In the genomic region with DNA sequence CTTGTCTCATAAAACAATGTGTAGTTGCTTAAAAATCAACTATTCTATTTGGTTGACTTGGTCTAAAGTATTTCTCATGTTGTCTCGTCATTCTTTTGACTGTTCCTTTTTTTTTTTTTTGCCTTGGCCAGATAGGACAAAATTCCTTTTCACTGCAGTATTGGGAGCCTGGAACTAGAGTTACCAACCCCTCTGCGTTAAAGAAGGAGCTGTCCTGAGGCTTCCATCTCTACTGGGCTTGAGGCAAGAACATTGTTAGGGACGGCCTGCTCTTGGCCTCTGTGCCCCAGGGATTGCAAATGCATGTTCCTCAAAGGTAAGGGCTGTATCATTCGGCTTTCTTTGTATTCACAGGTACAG, we compare ENCODE assay signal across 24 cellular contexts. TPM values are rescaled to one million over a fixed set of nuclear protein-coding genes. Genes with fewer than 3 reads are reported as not detected.
DNase-seq lines count a peak whose midpoint lies in the region; ATAC-seq and TF ChIP-seq lines count a peak whose summit lies in the region.
"Had no signal": no experiment of that assay in that cellular context is flagged by ENCODE, and none has a peak within 500 bp of the region (broad histone marks: within the 10 kb centered on the region; RNA-seq: fewer than 3 reads in every experiment).

No MANE protein-coding gene starts in this region.

- no peaks in the 10 kb centered on the region for H3K36me3 ChIP-seq in NT2/D1 (ENCODE audit: insufficient read depth, insufficient read length, low read length)
- H3K36me3 ChIP-seq: adrenal gland, brain microvascular endothelial cell, esophagus squamous epithelium had no signal

- H3K27me3 ChIP-seq in NT2/D1 (ENCODE audit: insufficient read depth, insufficient read length): peaks cover 9% of the 10 kb centered on the region
- H3K27me3 ChIP-seq: adrenal gland, brain microvascular endothelial cell, hepatocyte, testis had no signal

- CTCF ChIA-PET in activated CD8-positive, alpha-beta T cell treated with anti-CD3 and anti-CD28 coated beads for 36 hours (lab: Charles Lee): interaction anchor here (0.7 to 6.4 kb wide), 45 partner anchors 8 to 281 kb away, joined by 3 to 66 read pairs (median 5); a partner anchor contains a TSS
- CTCF ChIA-PET in activated CD8-positive, alpha-beta T cell treated with anti-CD3 and anti-CD28 coated beads, Interleukin-2, amount 10 ng/mL, durations not matched to agents 7 days and 5 days (lab: Charles Lee): interaction anchor here (0.6 to 5.1 kb wide), 42 partner anchors 9 to 411 kb away, joined by 3 to 59 read pairs (median 4); a partner anchor contains a TSS

- no peak overlapping the region for H3K4me3 Mint-ChIP-seq in activated CD8-positive, alpha-beta T cell treated with anti-CD3 and anti-CD28 coated beads for 36 hours
- H3K4me3 Mint-ChIP-seq in activated CD8-positive, alpha-beta T cell treated with anti-CD3 and anti-CD28 coated beads, Interleukin-2, amount 10 ng/mL, durations not matched to agents 7 days and 5 days: no peak overlapping the region
- H3K4me3 Mint-ChIP-seq in brain (peak overlapping the region; percentile 53 to 81 (median 76)), progenitor cell of endocrine pancreas (ENCODE audit: low read depth) (no peak overlapping the region)
- H3K4me3 Mint-ChIP-seq: CD8-positive, alpha-beta memory T cell had no signal

- peaks cover 4% of the 10 kb centered on the region for H3K4me1 ChIP-seq in NT2/D1 (ENCODE audit: insufficient read depth, insufficient read length)

- no peaks in the 10 kb centered on the region for H3K9me3 Mint-ChIP-seq in activated CD8-positive, alpha-beta T cell treated with anti-CD3 and anti-CD28 coated beads for 36 hours
- H3K9me3 Mint-ChIP-seq in activated CD8-positive, alpha-beta T cell treated with anti-CD3 and anti-CD28 coated beads, Interleukin-2, amount 10 ng/mL, durations not matched to agents 7 days and 5 days (ENCODE audit: insufficient read depth): no peaks in the 10 kb centered on the region
- no peaks in the 10 kb centered on the region for H3K9me3 Mint-ChIP-seq in brain
- no peaks in the 10 kb centered on the region for H3K9me3 Mint-ChIP-seq in progenitor cell of endocrine pancreas (ENCODE audit: low read depth)
- H3K9me3 Mint-ChIP-seq: CD8-positive, alpha-beta memory T cell; endodermal cell had no signal

- H3K4me1 Mint-ChIP-seq in activated CD8-positive, alpha-beta T cell treated with anti-CD3 and anti-CD28 coated beads for 36 hours (ENCODE audit: low read depth): peaks cover 8% of the 10 kb centered on the region
- H3K4me1 Mint-ChIP-seq in activated CD8-positive, alpha-beta T cell treated with anti-CD3 and anti-CD28 coated beads, Interleukin-2, amount 10 ng/mL, durations not matched to agents 7 days and 5 days (ENCODE audit: low read depth): peaks cover 17% of the 10 kb centered on the region
- H3K4me1 Mint-ChIP-seq in brain (peaks cover 30% of the 10 kb centered on the region), progenitor cell of endocrine pancreas (ENCODE audit: low read depth) (peaks cover 8% of the 10 kb centered on the region)

- peak; percentile 16 for ATAC-seq in activated CD8-positive, alpha-beta T cell treated with anti-CD3 and anti-CD28 coated beads for 36 hours
- ATAC-seq in activated CD8-positive, alpha-beta T cell treated with anti-CD3 and anti-CD28 coated beads, Interleukin-2, amount 10 ng/mL, durations not matched to agents 7 days and 5 days: no peak

- H3K36me3 Mint-ChIP-seq in activated CD8-positive, alpha-beta T cell treated with anti-CD3 and anti-CD28 coated beads for 36 hours (ENCODE audit: low read depth): peaks cover 18% of the 10 kb centered on the region
- peaks cover 18% of the 10 kb centered on the region for H3K36me3 Mint-ChIP-seq in activated CD8-positive, alpha-beta T cell treated with anti-CD3 and anti-CD28 coated beads, Interleukin-2, amount 10 ng/mL, durations not matched to agents 7 days and 5 days (ENCODE audit: low read depth)
- H3K36me3 Mint-ChIP-seq in brain: peaks cover 5% of the 10 kb centered on the region
- H3K36me3 Mint-ChIP-seq in progenitor cell of endocrine pancreas (ENCODE audit: insufficient read depth): peaks cover 6% of the 10 kb centered on the region

- no peak for DNase-seq in activated CD8-positive, alpha-beta T cell treated with anti-CD3 and anti-CD28 coated beads for 36 hours
- no peak for DNase-seq in activated CD8-positive, alpha-beta T cell treated with anti-CD3 and anti-CD28 coated beads, Interleukin-2, amount 10 ng/mL, durations not matched to agents 7 days and 5 days
- DNase-seq in NT2/D1 (ENCODE audit: low read depth, low spot score) (no peak), progenitor cell of endocrine pancreas (ENCODE audit: low spot score, unreplicated experiment) (no peak), MV-4-11 (lab: John Stamatoyannopoulos, UW) (no peak)
- no peak for DNase-seq in stimulated activated naive CD4-positive, alpha-beta T cell (lab: John Stamatoyannopoulos, UW)
- DNase-seq in central memory CD4-positive, alpha-beta T cell: no peak
- DNase-seq: esophagus squamous epithelium, NCI-H1048 had no signal

- TF ChIP-seq CTCF in activated CD8-positive, alpha-beta T cell treated with anti-CD3 and anti-CD28 coated beads for 36 hours (IDR thresholded peaks at IDR 0.05): no peak
- TF ChIP-seq CTCF in brain (conservative IDR thresholded peaks at IDR 0.05): no peak
- TF ChIP-seq CTCF in progenitor cell of endocrine pancreas (IDR thresholded peaks at IDR 0.05; ENCODE audit: unreplicated experiment): no peak

- intact Hi-C loops in activated CD8-positive, alpha-beta T cell treated with anti-CD3 and anti-CD28 coated beads for 36 hours (cut with micrococcal nuclease): loop anchor here (2.0 kb wide), 2 partner anchors 37 to 93 kb away; no protein-coding TSS in a partner anchor

- no peak overlapping the region for H3K4me3 ChIP-seq in NT2/D1 (ENCODE audit: insufficient read length, low read depth)
- H3K4me3 ChIP-seq: adrenal gland, hepatocyte had no signal

- no peak overlapping the region for H3K27ac Mint-ChIP-seq in activated CD8-positive, alpha-beta T cell treated with anti-CD3 and anti-CD28 coated beads for 36 hours
- H3K27ac Mint-ChIP-seq in activated CD8-positive, alpha-beta T cell treated with anti-CD3 and anti-CD28 coated beads, Interleukin-2, amount 10 ng/mL, durations not matched to agents 7 days and 5 days: no peak overlapping the region
- H3K27ac Mint-ChIP-seq in brain (peak overlapping the region; percentile 72 to 94 (median 82)), progenitor cell of endocrine pancreas (peak overlapping the region; percentile 70)

- no peaks in the 10 kb centered on the region for H3K9me3 ChIP-seq in NT2/D1 (ENCODE audit: insufficient read depth, low read length)
- H3K9me3 ChIP-seq: adrenal gland, esophagus squamous epithelium, testis had no signal

- H3K27me3 Mint-ChIP-seq in activated CD8-positive, alpha-beta T cell treated with anti-CD3 and anti-CD28 coated beads for 36 hours: no peaks in the 10 kb centered on the region
- H3K27me3 Mint-ChIP-seq in activated CD8-positive, alpha-beta T cell treated with anti-CD3 and anti-CD28 coated beads, Interleukin-2, amount 10 ng/mL, durations not matched to agents 7 days and 5 days (ENCODE audit: low read depth): no peaks in the 10 kb centered on the region
- H3K27me3 Mint-ChIP-seq in brain (no peaks in the 10 kb centered on the region), progenitor cell of endocrine pancreas (peaks cover 3% of the 10 kb centered on the region)
- H3K27me3 Mint-ChIP-seq: CD8-positive, alpha-beta memory T cell had no signal

- POLR2A ChIA-PET in activated CD8-positive, alpha-beta T cell treated with anti-CD3 and anti-CD28 coated beads for 36 hours (lab: Charles Lee): no interaction called here
- POLR2A ChIA-PET in activated CD8-positive, alpha-beta T cell treated with anti-CD3 and anti-CD28 coated beads, Interleukin-2, amount 10 ng/mL, durations not matched to agents 7 days and 5 days (lab: Charles Lee): no interaction called here

- peak overlapping the region; percentile 27 for H3K9ac ChIP-seq in NT2/D1 (ENCODE audit: insufficient read length, low read depth)

RNA-seq across cellular contexts. Expression of a gene that starts 1.4 kb away (rescaled TPM):
- 1 to 10 TPM; 7.5 to 7.8 TPM for total RNA-seq in activated CD8-positive, alpha-beta T cell treated with anti-CD3 and anti-CD28 coated beads for 36 hours
- 10 to 100 TPM; 10.8 to 11.1 TPM for total RNA-seq in activated CD8-positive, alpha-beta T cell treated with anti-CD3 and anti-CD28 coated beads, Interleukin-2, amount 10 ng/mL, durations not matched to agents 7 days and 5 days
- polyA plus RNA-seq in brain (ENCODE audit: insufficient read depth, low read depth, low replicate concordance): 6.0 TPM
- 17.0 and 23.4 TPM in 2 replicates for total RNA-seq in progenitor cell of endocrine pancreas

RNA-seq across cellular contexts. Expression of a gene that starts 22.1 kb away (rescaled TPM):
- 1 to 10 TPM in 1 of 2 experiments, under 1 TPM in 1; 0.63 to 1.1 TPM for total RNA-seq in activated CD8-positive, alpha-beta T cell treated with anti-CD3 and anti-CD28 coated beads for 36 hours
- 1 to 10 TPM; 1.3 to 1.5 TPM for total RNA-seq in activated CD8-positive, alpha-beta T cell treated with anti-CD3 and anti-CD28 coated beads, Interleukin-2, amount 10 ng/mL, durations not matched to agents 7 days and 5 days
- 3.3 TPM for polyA plus RNA-seq in brain (ENCODE audit: insufficient read depth, low read depth, low replicate concordance)
- 2.9 and 3.2 TPM in 2 replicates for total RNA-seq in progenitor cell of endocrine pancreas
- total RNA-seq: esophagus squamous epithelium, smooth muscle cell had no signal

RNA-seq across cellular contexts. Expression of a gene that starts 24.8 kb away (rescaled TPM):
- 10 to 100 TPM; 53.4 to 62.7 TPM for total RNA-seq in activated CD8-positive, alpha-beta T cell treated with anti-CD3 and anti-CD28 coated beads for 36 hours
- 10 to 100 TPM; 74.7 to 76.8 TPM for total RNA-seq in activated CD8-positive, alpha-beta T cell treated with anti-CD3 and anti-CD28 coated beads, Interleukin-2, amount 10 ng/mL, durations not matched to agents 7 days and 5 days
- 172 TPM for polyA plus RNA-seq in brain (ENCODE audit: insufficient read depth, low read depth, low replicate concordance)
- 37.7 and 41.5 TPM in 2 replicates for total RNA-seq in progenitor cell of endocrine pancreas

RNA-seq across cellular contexts. Expression of a gene that starts 35.9 kb away (rescaled TPM):
- under 1 TPM; 0.59 to 0.67 TPM for total RNA-seq in activated CD8-positive, alpha-beta T cell treated with anti-CD3 and anti-CD28 coated beads for 36 hours
- total RNA-seq in activated CD8-positive, alpha-beta T cell treated with anti-CD3 and anti-CD28 coated beads, Interleukin-2, amount 10 ng/mL, durations not matched to agents 7 days and 5 days: under 1 TPM; 0.61 to 0.89 TPM
- 9.4 TPM for polyA plus RNA-seq in brain (ENCODE audit: insufficient read depth, low read depth, low replicate concordance)
- total RNA-seq in progenitor cell of endocrine pancreas: not detected in 2 replicates
- total RNA-seq: esophagus squamous epithelium, G401, hepatocyte, HT1080, mesenteric fat pad, smooth muscle cell had no signal
- polyA plus RNA-seq: CD8-positive, alpha-beta memory T cell; hepatocyte; smooth muscle cell had no signal

RNA-seq across cellular contexts. Expression of a gene that starts 38.5 kb away (rescaled TPM):
- not detected for total RNA-seq in activated CD8-positive, alpha-beta T cell treated with anti-CD3 and anti-CD28 coated beads for 36 hours
- total RNA-seq in activated CD8-positive, alpha-beta T cell treated with anti-CD3 and anti-CD28 coated beads, Interleukin-2, amount 10 ng/mL, durations not matched to agents 7 days and 5 days: not detected
- not detected for polyA plus RNA-seq in brain (ENCODE audit: insufficient read depth, low read depth, low replicate concordance)
- not detected in 2 replicates for total RNA-seq in progenitor cell of endocrine pancreas
- total RNA-seq: CD8-positive, alpha-beta memory T cell; esophagus squamous epithelium; frontal cortex; G401; hepatocyte; HT1080; left lobe of liver; mesenteric fat pad; osteocyte; smooth muscle cell; T-helper 2 cell treated with Interferon-gamma antibody and Interleukin-4, amounts not matched to agents 100 ng/mL and 5 ng/mL, for 36 hours had no signal
- polyA plus RNA-seq: CD8-positive, alpha-beta memory T cell; hepatocyte; smooth muscle cell had no signal

Comparison
In these comparisons a context has a peak if more than half of its experiments do, and no peak if none do; other contexts are left out.
1. H3K27ac Mint-ChIP-seq: peak in brain (5 of 5) and progenitor cell of endocrine pancreas (single experiment); none in activated CD8-positive, alpha-beta T cell treated with anti-CD3 and anti-CD28 coated beads for 36 hours (single experiment) and activated CD8-positive, alpha-beta T cell treated with anti-CD3 and anti-CD28 coated beads, Interleukin-2, amount 10 ng/mL, durations not matched to agents 7 days and 5 days (single experiment).
2. H3K4me3 Mint-ChIP-seq: peak in brain (5 of 5); none in activated CD8-positive, alpha-beta T cell treated with anti-CD3 and anti-CD28 coated beads for 36 hours (single experiment), activated CD8-positive, alpha-beta T cell treated with anti-CD3 and anti-CD28 coated beads, Interleukin-2, amount 10 ng/mL, durations not matched to agents 7 days and 5 days (single experiment) and progenitor cell of endocrine pancreas (single experiment).